Comparison of ENCODE assay signal across 30 cellular contexts in the genomic region with DNA sequence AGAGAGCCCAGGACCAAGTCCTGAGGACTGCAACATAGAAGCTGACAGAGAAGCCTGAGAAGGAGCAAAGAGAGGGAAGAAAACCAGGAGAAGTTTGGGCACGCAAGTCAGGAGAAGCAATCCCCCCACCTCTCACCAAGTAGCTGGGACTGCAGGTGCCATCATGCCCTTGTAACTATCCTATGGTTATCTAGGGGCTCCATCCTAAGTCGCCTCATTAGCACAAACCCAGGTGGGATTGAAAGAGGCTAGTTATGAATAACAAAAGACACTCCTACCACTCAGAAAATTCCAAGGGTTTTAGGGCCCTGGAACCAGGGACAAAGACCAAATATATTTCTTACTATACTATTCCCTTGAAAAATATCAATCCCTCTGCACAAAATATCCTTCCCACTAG. TPM values are rescaled to one million over a fixed set of nuclear protein-coding genes. Genes with fewer than 3 reads are reported as not detected.
"Had no signal": no experiment of that assay in that cellular context is flagged by ENCODE, and none has a peak within 500 bp of the region (broad histone marks: within the 10 kb centered on the region; RNA-seq: fewer than 3 reads in every experiment).

No MANE protein-coding gene starts in this region.

- H3K27me3 ChIP-seq: ascending aorta, brain microvascular endothelial cell, heart right ventricle, left lung, right lobe of liver, vagina had no signal

- H3K4me1 Mint-ChIP-seq: neural crest cell had no signal

- H3K27ac ChIP-seq: ascending aorta, brain microvascular endothelial cell, heart right ventricle, left lung, right lobe of liver, thoracic aorta, vagina had no signal

- H3K4me1 ChIP-seq: ascending aorta, left lung, vagina had no signal

- H3K27me3 Mint-ChIP-seq: activated B cell treated with CpG ODN at 0.5 μM for 24 hours; dendritic cell treated with granulocyte-macrophage colony-stimulating factor and Interleukin-4, amounts not matched to agents 40 ng/mL and 50 ng/mL, for 4 days; naive thymus-derived CD4-positive, alpha-beta T cell; stimulated activated naive B cell treated with anti-CD40 and anti-IgM and Interleukin-4, amounts not matched to agents 10 μg/mL and 1 μg/mL and 100 μg/mL, for 72 hours; type B pancreatic cell had no signal

- H3K36me3 ChIP-seq: right lobe of liver had no signal

- H3K27ac Mint-ChIP-seq: activated B cell treated with CpG ODN at 0.5 μM for 24 hours; activated naive CD4-positive, alpha-beta T cell treated with anti-CD3 and anti-CD28 coated beads, Interleukin-2, amount 10 ng/mL, durations not matched to agents 7 days and 5 days; dendritic cell treated with granulocyte-macrophage colony-stimulating factor and Interleukin-4, amounts not matched to agents 40 ng/mL and 50 ng/mL, for 4 days; naive thymus-derived CD4-positive, alpha-beta T cell; stimulated activated naive B cell treated with anti-CD40 and anti-IgM and Interleukin-4, amounts not matched to agents 10 μg/mL and 1 μg/mL and 100 μg/mL, for 72 hours; type B pancreatic cell had no signal

- H3K9me3 ChIP-seq: ascending aorta, right lobe of liver, thoracic aorta, vagina had no signal

- DNase-seq: activated B cell treated with CpG ODN at 0.5 μM for 24 hours; activated CD4-positive, alpha-beta T cell treated with anti-CD3 and anti-CD28 coated beads, Interleukin-2, amount 50 U/mL, for 1 hour; activated CD8-positive, alpha-beta memory T cell treated with anti-CD3 and anti-CD28 coated beads for 24 hours; activated effector memory CD4-positive, alpha-beta T cell treated with anti-CD3 and anti-CD28 coated beads, Interleukin-2, amount 50 U/mL, for 16 hours; activated naive CD4-positive, alpha-beta T cell treated with anti-CD3 and anti-CD28 coated beads, Interleukin-2, amount 10 ng/mL, durations not matched to agents 7 days and 5 days; brain microvascular endothelial cell; caudate nucleus; effector CD4-positive, alpha-beta T cell; foreskin fibroblast; heart right ventricle; kidney glomerular epithelial cell; left lung; naive thymus-derived CD4-positive, alpha-beta T cell; occipital lobe; posterior cingulate gyrus; right lobe of liver; stimulated activated CD4-positive, alpha-beta T cell treated with anti-CD3 and anti-CD28 coated beads, Interleukin-2, amount 100 ng/mL, for 24 hours; stimulated activated naive B cell treated with anti-CD40 and anti-IgM and Interleukin-4, amounts not matched to agents 10 μg/mL and 1 μg/mL and 100 μg/mL, for 72 hours; SW 1271; T-helper 9 cell had no signal

- H3K4me3 ChIP-seq: ascending aorta, heart right ventricle, left lung, lung, right lobe of liver, skin epidermis, thoracic aorta, vagina had no signal

- H3K9me3 Mint-ChIP-seq: activated B cell treated with CpG ODN at 0.5 μM for 24 hours; dendritic cell treated with granulocyte-macrophage colony-stimulating factor and Interleukin-4, amounts not matched to agents 40 ng/mL and 50 ng/mL, for 4 days; stimulated activated naive B cell treated with anti-CD40 and anti-IgM and Interleukin-4, amounts not matched to agents 10 μg/mL and 1 μg/mL and 100 μg/mL, for 72 hours had no signal

- H3K4me3 Mint-ChIP-seq: activated B cell treated with CpG ODN at 0.5 μM for 24 hours; activated naive CD4-positive, alpha-beta T cell treated with anti-CD3 and anti-CD28 coated beads, Interleukin-2, amount 10 ng/mL, durations not matched to agents 7 days and 5 days; dendritic cell treated with granulocyte-macrophage colony-stimulating factor and Interleukin-4, amounts not matched to agents 40 ng/mL and 50 ng/mL, for 4 days; naive thymus-derived CD4-positive, alpha-beta T cell; neural crest cell; stimulated activated naive B cell treated with anti-CD40 and anti-IgM and Interleukin-4, amounts not matched to agents 10 μg/mL and 1 μg/mL and 100 μg/mL, for 72 hours; type B pancreatic cell had no signal

- ATAC-seq: heart right ventricle; naive thymus-derived CD4-positive, alpha-beta T cell; right lobe of liver; stimulated activated naive B cell treated with anti-CD40 and anti-IgM and Interleukin-4, amounts not matched to agents 10 μg/mL and 1 μg/mL and 100 μg/mL, for 72 hours had no signal

RNA-seq across cellular contexts. Expression of gene CCR4, which starts 53.5 kb away (rescaled TPM):
- total RNA-seq: epithelial cell of proximal tubule, fibroblast of lung, neural crest cell, occipital lobe had no signal
- polyA plus RNA-seq: fibroblast of lung had no signal
